2 cellular contexts compared by ENCODE assay signal in genomic region chr16:11868412-11868980, GRCh38.
TF ChIP-seq lines count a peak whose summit lies in the region.

No MANE protein-coding gene starts in this region.

TF ChIP-seq in HepG2, 621 proteins besides CTCF, POLR2A, EP300 and RAD21:
- TF ChIP-seq THYN1 (CRISPR knock-in tag; IDR thresholded peaks at IDR 0.05; ENCODE audit: borderline replicate concordance, low read depth) (no peak), AHR (CRISPR knock-in tag; IDR thresholded peaks at IDR 0.05) (no peak), HOXA7 (CRISPR knock-in tag; IDR thresholded peaks at IDR 0.05) (no peak), PAF1 (CRISPR knock-in tag; IDR thresholded peaks at IDR 0.05) (peak; percentile 35; the same call in 1 of the 2 replicates), AGO2 (optimal IDR thresholded peaks at IDR 0.05; ENCODE audit: low read depth, low read length) (peak; percentile 12), ZSCAN21 (CRISPR knock-in tag; IDR thresholded peaks at IDR 0.05; ENCODE audit: borderline replicate concordance) (no peak), NR3C1 (CRISPR knock-in tag; IDR thresholded peaks at IDR 0.05) (no peak), KAT8 (CRISPR knock-in tag; IDR thresholded peaks at IDR 0.05) (no peak), GPN1 (CRISPR knock-in tag; IDR thresholded peaks at IDR 0.05; ENCODE audit: borderline replicate concordance) (no peak), ARID2 (CRISPR knock-in tag; IDR thresholded peaks at IDR 0.05; ENCODE audit: borderline replicate concordance) (no peak), ISX (CRISPR knock-in tag; conservative IDR thresholded peaks at IDR 0.05) (no peak), MBD4 (IDR thresholded peaks at IDR 0.05; ENCODE audit: borderline replicate concordance, low read length) (0 out of 2 replicates have a peak, but pooled peaks have one; percentile 32), CBFB (CRISPR knock-in tag; IDR thresholded peaks at IDR 0.05) (no peak), RBM22 (optimal IDR thresholded peaks at IDR 0.05; ENCODE audit: low read length) (peak; percentile 99)
- TF ChIP-seq, protein P1, sequence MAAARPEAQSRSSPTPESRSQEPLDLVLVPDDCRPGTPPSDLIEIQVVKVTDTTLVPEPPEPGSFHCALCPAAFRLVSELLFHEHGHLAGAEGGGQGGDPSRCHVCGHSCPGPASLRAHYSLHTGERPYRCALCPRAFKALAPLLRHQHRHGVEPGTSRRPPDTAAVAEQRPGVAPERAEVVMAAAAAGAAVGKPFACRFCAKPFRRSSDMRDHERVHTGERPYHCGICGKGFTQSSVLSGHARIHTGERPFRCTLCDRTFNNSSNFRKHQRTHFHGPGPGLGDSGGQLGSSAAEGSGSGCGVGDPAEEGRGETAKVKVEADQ (CRISPR knock-in tag; IDR thresholded peaks at IDR 0.05; ENCODE audit: borderline replicate concordance): no peak
- TF ChIP-seq, protein P2, sequence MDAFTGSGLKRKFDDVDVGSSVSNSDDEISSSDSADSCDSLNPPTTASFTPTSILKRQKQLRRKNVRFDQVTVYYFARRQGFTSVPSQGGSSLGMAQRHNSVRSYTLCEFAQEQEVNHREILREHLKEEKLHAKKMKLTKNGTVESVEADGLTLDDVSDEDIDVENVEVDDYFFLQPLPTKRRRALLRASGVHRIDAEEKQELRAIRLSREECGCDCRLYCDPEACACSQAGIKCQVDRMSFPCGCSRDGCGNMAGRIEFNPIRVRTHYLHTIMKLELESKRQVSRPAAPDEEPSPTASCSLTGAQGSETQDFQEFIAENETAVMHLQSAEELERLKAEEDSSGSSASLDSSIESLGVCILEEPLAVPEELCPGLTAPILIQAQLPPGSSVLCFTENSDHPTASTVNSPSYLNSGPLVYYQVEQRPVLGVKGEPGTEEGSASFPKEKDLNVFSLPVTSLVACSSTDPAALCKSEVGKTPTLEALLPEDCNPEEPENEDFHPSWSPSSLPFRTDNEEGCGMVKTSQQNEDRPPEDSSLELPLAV (CRISPR knock-in tag; conservative IDR thresholded peaks at IDR 0.05; ENCODE audit: low read depth): no peak
- TF ChIP-seq, protein P3, sequence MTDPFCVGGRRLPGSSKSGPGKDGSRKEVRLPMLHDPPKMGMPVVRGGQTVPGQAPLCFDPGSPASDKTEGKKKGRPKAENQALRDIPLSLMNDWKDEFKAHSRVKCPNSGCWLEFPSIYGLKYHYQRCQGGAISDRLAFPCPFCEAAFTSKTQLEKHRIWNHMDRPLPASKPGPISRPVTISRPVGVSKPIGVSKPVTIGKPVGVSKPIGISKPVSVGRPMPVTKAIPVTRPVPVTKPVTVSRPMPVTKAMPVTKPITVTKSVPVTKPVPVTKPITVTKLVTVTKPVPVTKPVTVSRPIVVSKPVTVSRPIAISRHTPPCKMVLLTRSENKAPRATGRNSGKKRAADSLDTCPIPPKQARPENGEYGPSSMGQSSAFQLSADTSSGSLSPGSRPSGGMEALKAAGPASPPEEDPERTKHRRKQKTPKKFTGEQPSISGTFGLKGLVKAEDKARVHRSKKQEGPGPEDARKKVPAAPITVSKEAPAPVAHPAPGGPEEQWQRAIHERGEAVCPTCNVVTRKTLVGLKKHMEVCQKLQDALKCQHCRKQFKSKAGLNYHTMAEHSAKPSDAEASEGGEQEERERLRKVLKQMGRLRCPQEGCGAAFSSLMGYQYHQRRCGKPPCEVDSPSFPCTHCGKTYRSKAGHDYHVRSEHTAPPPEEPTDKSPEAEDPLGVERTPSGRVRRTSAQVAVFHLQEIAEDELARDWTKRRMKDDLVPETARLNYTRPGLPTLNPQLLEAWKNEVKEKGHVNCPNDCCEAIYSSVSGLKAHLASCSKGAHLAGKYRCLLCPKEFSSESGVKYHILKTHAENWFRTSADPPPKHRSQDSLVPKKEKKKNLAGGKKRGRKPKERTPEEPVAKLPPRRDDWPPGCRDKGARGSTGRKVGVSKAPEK (CRISPR knock-in tag; IDR thresholded peaks at IDR 0.05; ENCODE audit: borderline replicate concordance): 0 out of 2 replicates have a peak, but pooled peaks have one; percentile 59

TF ChIP-seq in HEK293, 187 proteins besides CTCF, POLR2A, EP300 and RAD21:
- TF ChIP-seq ZNF600 (tag by site-specific recombination; IDR thresholded peaks at IDR 0.05) (peak; percentile 68; the same call in 1 of the 2 replicates), ZNF19 (tag by site-specific recombination; IDR thresholded peaks at IDR 0.05; ENCODE audit: low read depth) (no peak)
TF ChIP-seq in HEK293: peak in this region for 1.
